ENCODE assay signal across 15 cellular contexts in the genomic region with DNA sequence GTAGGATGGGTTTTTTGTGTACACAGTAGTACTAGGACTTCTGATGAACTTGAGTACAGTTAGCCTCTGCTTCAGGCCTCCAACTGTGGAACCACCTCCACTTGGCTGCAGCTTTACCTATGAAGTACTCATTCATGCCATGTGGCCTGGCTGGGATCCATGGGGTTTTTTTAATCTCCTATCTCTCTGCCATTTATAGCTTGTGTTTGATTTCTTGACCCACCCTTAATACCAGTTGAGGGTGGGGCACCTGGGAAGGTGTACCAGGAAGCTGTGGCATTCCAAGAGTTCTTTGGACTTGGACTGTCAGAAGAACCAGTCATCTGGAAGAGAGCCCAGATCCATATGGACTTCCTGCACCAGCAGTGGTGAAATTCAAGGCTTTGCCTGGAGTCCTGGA.
DNase-seq lines count a peak whose midpoint lies in the region; ATAC-seq, FAIRE-seq and TF ChIP-seq lines count a peak whose summit lies in the region.
"Had no signal": no experiment of that assay in that cellular context is flagged by ENCODE, and none has a peak within 500 bp of the region (broad histone marks: within the 10 kb centered on the region; RNA-seq: fewer than 3 reads in every experiment).

No MANE protein-coding gene starts in this region.

- H3K9ac ChIP-seq in IMR-90 (ENCODE audit: low read depth, low read length): no peak overlapping the region

- no peaks in the 10 kb centered on the region for H3K9me3 ChIP-seq in A549
- H3K9me3 ChIP-seq in IMR-90 (ENCODE audit: control insufficient read depth, insufficient read depth, low read length): no peaks in the 10 kb centered on the region
- no peaks in the 10 kb centered on the region for H3K9me3 ChIP-seq in mucosa of descending colon
- H3K9me3 ChIP-seq: uterus had no signal

- no peaks in the 10 kb centered on the region; the same call in 2 of the 3 replicates for H3K36me3 Mint-ChIP-seq in GM23338 (ENCODE audit: low read depth)
- no peaks in the 10 kb centered on the region for H3K36me3 Mint-ChIP-seq in natural killer cell treated with Interleukin-12 subunit alpha and Interleukin-12 subunit beta and Interleukin-15 and Interleukin-18, amount 100 ng/mL, for 72 hours

- TF ChIP-seq RAD21 in A549 (conservative IDR thresholded peaks at IDR 0.05 in 1 of 2, IDR thresholded peaks at IDR 0.05 in 1 of 2): no peak; a peak in 1 of 5 replicates
- no peak for TF ChIP-seq RAD21 in IMR-90 (IDR thresholded peaks at IDR 0.05; ENCODE audit: low read length)

- intact Hi-C loops in IMR-90 (cut with micrococcal nuclease) (no loop called here), mucosa of descending colon (cut with DNase I, micrococcal nuclease) (no loop called here)

- H3K36me3 ChIP-seq in IMR-90 (ENCODE audit: control insufficient read depth, insufficient read depth, low read length): no peaks in the 10 kb centered on the region
- no peaks in the 10 kb centered on the region for H3K36me3 ChIP-seq in mucosa of descending colon (ENCODE audit: low read depth)
- no peaks in the 10 kb centered on the region for H3K36me3 ChIP-seq in GM23338 (ENCODE audit: insufficient read depth)
- H3K36me3 ChIP-seq: uterus had no signal

- in situ Hi-C loops in IMR-90 (cut with MboI; ENCODE audit: low sequenced_read_pairs): no loop called here

- no peak for TF ChIP-seq CTCF in A549 (IDR thresholded peaks at IDR 0.05)
- no peak for TF ChIP-seq CTCF in IMR-90 (conservative IDR thresholded peaks at IDR 0.05; ENCODE audit: low read depth, low read length)
- no peak for TF ChIP-seq CTCF in cardiac fibroblast (IDR thresholded peaks at IDR 0.05; ENCODE audit: low read depth, low read length)
- no peak for TF ChIP-seq CTCF in mucosa of descending colon (IDR thresholded peaks at IDR 0.05)
- no peak for TF ChIP-seq CTCF in GM23338 (conservative IDR thresholded peaks at IDR 0.05; ENCODE audit: low read depth in 2 of 2)

- H4K8ac ChIP-seq in IMR-90 (ENCODE audit: low read depth in 2 of 2, low read length in 2 of 2): peak overlapping the region in 1 of 2 experiments; percentile 13; a peak in 2 of 4 replicates

- peak overlapping the region; percentile 9 for H2BK5ac ChIP-seq in IMR-90 (ENCODE audit: low read depth, low read length, poor library complexity, severe bottlenecking)

- H3K4me3 ChIP-seq in A549 (no peak overlapping the region), IMR-90 (ENCODE audit: insufficient read depth, low read depth, low read length) (no peak overlapping the region), cardiac fibroblast (replicated peaks in 1 of 2; ENCODE audit: low read depth in 2 of 2, low read length in 2 of 2) (no peak overlapping the region), mucosa of descending colon (no peak overlapping the region), GM23338 (no peak overlapping the region)
- H3K4me3 ChIP-seq: uterus had no signal

- H2BK120ac ChIP-seq in IMR-90 (ENCODE audit: low read depth, low read length): peak overlapping the region; percentile 69; the same call in 1 of the 2 replicates

- H3K18ac ChIP-seq in IMR-90 (ENCODE audit: low read depth, low read length): peak overlapping the region; percentile 28; the same call in 1 of the 2 replicates

- no peak overlapping the region; the same call in 1 of the 2 replicates for H3K27ac Mint-ChIP-seq in GM23338
- no peak overlapping the region for H3K27ac Mint-ChIP-seq in natural killer cell treated with Interleukin-12 subunit alpha and Interleukin-12 subunit beta and Interleukin-15 and Interleukin-18, amount 100 ng/mL, for 72 hours
- H3K27ac Mint-ChIP-seq: activated CD4-positive, alpha-beta memory T cell treated with anti-CD3 and anti-CD28 coated beads, Interleukin-2, amount 10 ng/mL, durations not matched to agents 7 days and 5 days had no signal

- H3K4me1 Mint-ChIP-seq in GM23338: no peaks in the 10 kb centered on the region
- peaks cover 0 to 5% of the 10 kb centered on the region in 2 donors for H3K4me1 Mint-ChIP-seq in natural killer cell treated with Interleukin-12 subunit alpha and Interleukin-12 subunit beta and Interleukin-15 and Interleukin-18, amount 100 ng/mL, for 72 hours (ENCODE audit: low read depth in 2 of 2)

- H4K91ac ChIP-seq in IMR-90 (ENCODE audit: insufficient read depth, low read depth, low read length): peak overlapping the region; percentile 15; the same call in 1 of the 2 replicates

- no peaks in the 10 kb centered on the region for H3K9me1 ChIP-seq in IMR-90 (ENCODE audit: insufficient read depth, low read length)

- H4K20me1 ChIP-seq in IMR-90 (ENCODE audit: insufficient read depth, low read length): no peaks in the 10 kb centered on the region
- H4K20me1 ChIP-seq in GM23338 (replicated peaks; ENCODE audit: insufficient read depth): no peaks in the 10 kb centered on the region

- no peak overlapping the region for H3K56ac ChIP-seq in IMR-90 (ENCODE audit: extremely low read depth, insufficient read depth, low read length)

- no peak overlapping the region for H2AFZ ChIP-seq in IMR-90 (replicated peaks; ENCODE audit: low read length, poor library complexity)
- no peak overlapping the region for H2AFZ ChIP-seq in GM23338

- H2AK9ac ChIP-seq in IMR-90 (replicated peaks; ENCODE audit: low read depth, low read length, poor library complexity): peak overlapping the region; percentile 26

- H3K4me1 ChIP-seq in A549 (peaks cover 38% of the 10 kb centered on the region), IMR-90 (ENCODE audit: control insufficient read depth, insufficient read depth, low read length) (peaks cover 2% of the 10 kb centered on the region; the same call in 1 of the 2 replicates), mucosa of descending colon (ENCODE audit: low read depth) (peaks cover 35% of the 10 kb centered on the region), GM23338 (ENCODE audit: insufficient read depth) (no peaks in the 10 kb centered on the region)
- H3K4me1 ChIP-seq: uterus had no signal

- ATAC-seq in A549: peak; percentile 50 to 92; a peak in 5 of 6 replicates
- ATAC-seq in IMR-90 (ENCODE audit: low read depth): no peak
- peak; percentile 89 for ATAC-seq in mucosa of descending colon
- ATAC-seq in GM23338: no peak
- no peak for ATAC-seq in HG02678 (IDR thresholded peaks at IDR 0.05; ENCODE audit: unreplicated experiment)
- ATAC-seq in natural killer cell treated with Interleukin-12 subunit alpha and Interleukin-12 subunit beta and Interleukin-15 and Interleukin-18, amount 100 ng/mL, for 72 hours: no peak

- peaks cover 0 to 7% of the 10 kb centered on the region in 2 experiments; a peak in 2 of 4 replicates for H3K79me1 ChIP-seq in IMR-90 (ENCODE audit: low read depth in 1 of 2, low read length in 2 of 2)

- no peaks in the 10 kb centered on the region for H3F3A ChIP-seq in GM23338 (replicated peaks; ENCODE audit: low read depth)

- 0 out of 5 replicates have a peak, but pooled peaks of 1 of the 2 experiments have one; percentile 24 for TF ChIP-seq EP300 in A549 (IDR thresholded peaks at IDR 0.05)

- H2AK5ac ChIP-seq in IMR-90 (ENCODE audit: low read depth, low read length): peak overlapping the region; percentile 70; the same call in 1 of the 2 replicates

- no peak for FAIRE-seq in A549 (lab: Jason Lieb, UNC)
- FAIRE-seq: frontal cortex had no signal

- DNase-seq in A549 (ENCODE audit: low read depth in 1 of 2, low spot score in 1 of 2): peak; percentile 23 to 87
- peak; percentile 43 for DNase-seq in IMR-90
- DNase-seq in cardiac fibroblast (ENCODE audit: low read depth in 2 of 2): peak; percentile 37 to 39
- peak; percentile 59 to 98 (median 67) for DNase-seq in mucosa of descending colon
- no peak for DNase-seq in GM23338 (ENCODE audit: low spot score)
- no peak for DNase-seq in natural killer cell treated with Interleukin-12 subunit alpha and Interleukin-12 subunit beta and Interleukin-15 and Interleukin-18, amount 100 ng/mL, for 72 hours (ENCODE audit: low spot score)
- DNase-seq in AG08396 (ENCODE audit: low spot score): no peak
- DNase-seq: activated CD4-positive, alpha-beta memory T cell treated with anti-CD3 and anti-CD28 coated beads, Interleukin-2, amount 10 ng/mL, durations not matched to agents 7 days and 5 days; activated naive CD4-positive, alpha-beta T cell; GDM1; NCI-H2107; stimulated activated CD4-positive, alpha-beta T cell treated with anti-CD3 and anti-CD28 coated beads, Interleukin-15, amount 100 ng/mL, for 24 hours; uterus had no signal

- peak overlapping the region; percentile 63 for H2BK20ac ChIP-seq in IMR-90 (ENCODE audit: low read depth, low read length)

- peaks cover 5% of the 10 kb centered on the region; the same call in 1 of the 2 replicates for H3K9me2 ChIP-seq in GM23338 (ENCODE audit: insufficient read depth)

- no peaks in the 10 kb centered on the region for H3K27me3 ChIP-seq in IMR-90 (ENCODE audit: control insufficient read depth, insufficient read depth, low read length)
- no peaks in the 10 kb centered on the region for H3K27me3 ChIP-seq in GM23338 (ENCODE audit: insufficient read depth)
- H3K27me3 ChIP-seq: uterus had no signal

- no peaks in the 10 kb centered on the region for H3K9me3 Mint-ChIP-seq in GM23338
- no peaks in the 10 kb centered on the region for H3K9me3 Mint-ChIP-seq in natural killer cell treated with Interleukin-12 subunit alpha and Interleukin-12 subunit beta and Interleukin-15 and Interleukin-18, amount 100 ng/mL, for 72 hours
- H3K9me3 Mint-ChIP-seq: activated CD4-positive, alpha-beta memory T cell treated with anti-CD3 and anti-CD28 coated beads, Interleukin-2, amount 10 ng/mL, durations not matched to agents 7 days and 5 days had no signal

- BruUV-seq in IMR-90 (replicated peaks; lab: Mats Ljungman, UMichigan): no TSS peak

- CTCF ChIA-PET in A549 (lab: Yijun Ruan, JAX): interaction anchor here (0.6 to 1.4 kb wide), 4 partner anchors 12 to 177 kb away, joined by 3 read pairs; no protein-coding TSS in a partner anchor
- CTCF ChIA-PET in IMR-90 (lab: Yijun Ruan, JAX): no interaction called here

- H3K27ac ChIP-seq in A549: peak overlapping the region; percentile 68 to 76; a peak in 5 of 6 replicates
- H3K27ac ChIP-seq in IMR-90 (ENCODE audit: insufficient read depth, low read length): no peak overlapping the region
- H3K27ac ChIP-seq in GM23338 (ENCODE audit: low read depth): no peak overlapping the region
- H3K27ac ChIP-seq: uterus had no signal

- POLR2A ChIA-PET in A549 (lab: Yijun Ruan, JAX): interaction anchor here (0.6 to 1.1 kb wide), 2 partner anchors 39 to 84 kb away, joined by 3 read pairs; no protein-coding TSS in a partner anchor
- POLR2A ChIA-PET in IMR-90 (lab: Charles Lee; ENCODE audit: unreplicated experiment): no interaction called here

- H3K4me3 Mint-ChIP-seq in GM23338: no peak overlapping the region
- no peak overlapping the region for H3K4me3 Mint-ChIP-seq in natural killer cell treated with Interleukin-12 subunit alpha and Interleukin-12 subunit beta and Interleukin-15 and Interleukin-18, amount 100 ng/mL, for 72 hours
- H3K4me3 Mint-ChIP-seq: activated CD4-positive, alpha-beta memory T cell treated with anti-CD3 and anti-CD28 coated beads, Interleukin-2, amount 10 ng/mL, durations not matched to agents 7 days and 5 days had no signal

- H3K23ac ChIP-seq in IMR-90 (ENCODE audit: low read depth, low read length): peak overlapping the region; percentile 20; the same call in 1 of the 2 replicates

- no peaks in the 10 kb centered on the region for H3K79me2 ChIP-seq in GM23338 (replicated peaks; ENCODE audit: insufficient read depth)

- peak overlapping the region; percentile 62 for H3K14ac ChIP-seq in IMR-90 (replicated peaks; ENCODE audit: low read depth, low read length)

- peak overlapping the region; percentile 76 for H3K4ac ChIP-seq in IMR-90 (ENCODE audit: low read depth, low read length)

- H4K5ac ChIP-seq in IMR-90 (ENCODE audit: low read depth, low read length): peak overlapping the region; percentile 44; the same call in 1 of the 2 replicates

- H3K4me2 ChIP-seq in A549 (peak overlapping the region; percentile 43), IMR-90 (ENCODE audit: low read depth, low read length) (no peak overlapping the region), GM23338 (no peak overlapping the region)

- dilution Hi-C loops in IMR-90 (cut with HindIII; ENCODE audit: low sequenced_read_pairs, unreplicated experiment): no loop called here

- no peak for TF ChIP-seq POLR2A in A549 (IDR thresholded peaks at IDR 0.05; ENCODE audit: low read length)
- TF ChIP-seq POLR2A in IMR-90 (IDR thresholded peaks at IDR 0.05; ENCODE audit: low read depth, low read length): no peak

- no peaks in the 10 kb centered on the region for H3K27me3 Mint-ChIP-seq in GM23338 (ENCODE audit: insufficient read depth, low read depth, poor library complexity)
- H3K27me3 Mint-ChIP-seq in natural killer cell treated with Interleukin-12 subunit alpha and Interleukin-12 subunit beta and Interleukin-15 and Interleukin-18, amount 100 ng/mL, for 72 hours: peaks cover 0 to 2% of the 10 kb centered on the region in 2 donors

- no peak overlapping the region; the same call in 2 of the 3 replicates for H2BK15ac ChIP-seq in IMR-90 (ENCODE audit: low read depth, low read length)

Comparison
In these comparisons a context has a peak if more than half of its experiments do, and no peak if none do; other contexts are left out.
1. ATAC-seq: peak in A549 (2 of 2) and mucosa of descending colon (single experiment); none in IMR-90 (single experiment), GM23338 (single experiment), HG02678 (single experiment) and natural killer cell treated with Interleukin-12 subunit alpha and Interleukin-12 subunit beta and Interleukin-15 and Interleukin-18, amount 100 ng/mL, for 72 hours (0 of 2).
2. DNase-seq: peak in A549 (2 of 2), IMR-90 (single experiment), cardiac fibroblast (2 of 2) and mucosa of descending colon (3 of 3); none in GM23338 (single experiment), natural killer cell treated with Interleukin-12 subunit alpha and Interleukin-12 subunit beta and Interleukin-15 and Interleukin-18, amount 100 ng/mL, for 72 hours (single experiment) and AG08396 (single experiment).
3. H3K27ac ChIP-seq: peak in A549 (2 of 2); none in IMR-90 (single experiment) and GM23338 (single experiment).